1 cellular context compared by ENCODE assay signal in genomic region chr2:48888096-48888495, GRCh38.
TF ChIP-seq lines count a peak whose summit lies in the region.

No MANE protein-coding gene starts in this region.

TF ChIP-seq in H1, 55 proteins besides CTCF, POLR2A, EP300 and RAD21 (continued from another document):
- TF ChIP-seq CHD7 (IDR thresholded peaks at IDR 0.05; ENCODE audit: insufficient replicate concordance, low read length): no peak
- TF ChIP-seq SAP30 (IDR thresholded peaks at IDR 0.05; ENCODE audit: insufficient read depth, insufficient replicate concordance, low read length): no peak
- TF ChIP-seq TEAD4 (IDR thresholded peaks at IDR 0.05; ENCODE audit: low read depth, low read length): no peak
- TF ChIP-seq SUZ12 (IDR thresholded peaks at IDR 0.05; ENCODE audit: low read length): no peak
- no peak for TF ChIP-seq SRF (IDR thresholded peaks at IDR 0.05; ENCODE audit: low read depth, low read length)
- no peak for TF ChIP-seq CBX8 (IDR thresholded peaks at IDR 0.05; ENCODE audit: borderline replicate concordance, low read depth, low read length)
- no peak for TF ChIP-seq GABPA (IDR thresholded peaks at IDR 0.05; ENCODE audit: borderline replicate concordance, insufficient read depth, low read length)
- TF ChIP-seq POLR2AphosphoS5 (IDR thresholded peaks at IDR 0.05; ENCODE audit: low read depth, low read length): no peak
- TF ChIP-seq, protein P1, sequence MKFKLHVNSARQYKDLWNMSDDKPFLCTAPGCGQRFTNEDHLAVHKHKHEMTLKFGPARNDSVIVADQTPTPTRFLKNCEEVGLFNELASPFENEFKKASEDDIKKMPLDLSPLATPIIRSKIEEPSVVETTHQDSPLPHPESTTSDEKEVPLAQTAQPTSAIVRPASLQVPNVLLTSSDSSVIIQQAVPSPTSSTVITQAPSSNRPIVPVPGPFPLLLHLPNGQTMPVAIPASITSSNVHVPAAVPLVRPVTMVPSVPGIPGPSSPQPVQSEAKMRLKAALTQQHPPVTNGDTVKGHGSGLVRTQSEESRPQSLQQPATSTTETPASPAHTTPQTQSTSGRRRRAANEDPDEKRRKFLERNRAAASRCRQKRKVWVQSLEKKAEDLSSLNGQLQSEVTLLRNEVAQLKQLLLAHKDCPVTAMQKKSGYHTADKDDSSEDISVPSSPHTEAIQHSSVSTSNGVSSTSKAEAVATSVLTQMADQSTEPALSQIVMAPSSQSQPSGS (IDR thresholded peaks at IDR 0.05; ENCODE audit: low read length): no peak
- TF ChIP-seq EGR1 (IDR thresholded peaks at IDR 0.05; ENCODE audit: borderline replicate concordance, low read depth, low read length): no peak
- no peak for TF ChIP-seq MAFK (IDR thresholded peaks at IDR 0.05; ENCODE audit: low read depth, low read length)
